8 cellular contexts compared by ENCODE assay signal in genomic region chr19:48110350-48110966, GRCh38. TPM values are rescaled to one million over a fixed set of nuclear protein-coding genes. Genes with fewer than 3 reads are reported as not detected.
A peak's percentile ranks its signal among the peaks of the same experiment; 100 is the strongest.
DNase-seq lines count a peak whose midpoint lies in the region; ATAC-seq, FAIRE-seq and TF ChIP-seq lines count a peak whose summit lies in the region.

Gene PLA2G4C, minus strand, starts transcription at chr19:48110817. Its CDS starts 4,288 bp downstream, at chr19:48106529.

- TF ChIP-seq POLR2A in H54 (IDR thresholded peaks at IDR 0.05; ENCODE audit: low read depth, low read length), result 0 out of 2 replicates have a peak, but pooled peaks have one; percentile 14

- DNase-seq in COR-L47 (lab: John Stamatoyannopoulos, UW) (peak; percentile 88), H54 (ENCODE audit: insufficient read length, low spot score) (peak; percentile 85), NCI-H1436 treated with DMSO at 0.1 percent for 48 hours (lab: John Stamatoyannopoulos, UW) (peak; percentile 71), amygdala (lab: John Stamatoyannopoulos, UW) (peak; percentile 47 to 95 (median 88)), left cardiac atrium (peak; percentile 96), posterior cingulate gyrus (peak; percentile 83 to 98 (median 89)), type B pancreatic cell (ENCODE audit: extremely low spot score, unreplicated experiment) (peak; percentile 83)

- H3K4me1 Mint-ChIP-seq in T-helper 1 cell treated with Interleukin-12 subunit alpha and Interleukin-12 subunit beta and Interleukin-4 antibody, amounts not matched to agents 30 μg/mL and 1 μg/mL, for 36 hours (ENCODE audit: low read depth), result peaks cover 18% of the 10 kb centered on the region
- H3K4me1 Mint-ChIP-seq in type B pancreatic cell (ENCODE audit: unreplicated experiment), result peaks cover 4% of the 10 kb centered on the region

- peak; percentile 94 for ATAC-seq in left cardiac atrium

- no peak for FAIRE-seq in H54 (lab: Jason Lieb, UNC)

- H3K4me3 Mint-ChIP-seq in T-helper 1 cell treated with Interleukin-12 subunit alpha and Interleukin-12 subunit beta and Interleukin-4 antibody, amounts not matched to agents 30 μg/mL and 1 μg/mL, for 36 hours, result peak within 1 kb of the TSS; percentile 82
- peak within 1 kb of the TSS; percentile 76 for H3K4me3 Mint-ChIP-seq in type B pancreatic cell

- no peaks in the 10 kb centered on the region for H3K9me3 Mint-ChIP-seq in T-helper 1 cell treated with Interleukin-12 subunit alpha and Interleukin-12 subunit beta and Interleukin-4 antibody, amounts not matched to agents 30 μg/mL and 1 μg/mL, for 36 hours
- no peaks in the 10 kb centered on the region for H3K9me3 Mint-ChIP-seq in type B pancreatic cell

- no peak for TF ChIP-seq CTCF in type B pancreatic cell (conservative IDR thresholded peaks at IDR 0.05)

- intact Hi-C loops in left cardiac atrium (cut with DNase I) (no loop called here), posterior cingulate gyrus (cut with DNase I) (no loop called here)

- H3K27me3 Mint-ChIP-seq in T-helper 1 cell treated with Interleukin-12 subunit alpha and Interleukin-12 subunit beta and Interleukin-4 antibody, amounts not matched to agents 30 μg/mL and 1 μg/mL, for 36 hours (ENCODE audit: low read depth), result no peaks in the 10 kb centered on the region
- no peaks in the 10 kb centered on the region for H3K27me3 Mint-ChIP-seq in type B pancreatic cell

- H3K36me3 Mint-ChIP-seq in T-helper 1 cell treated with Interleukin-12 subunit alpha and Interleukin-12 subunit beta and Interleukin-4 antibody, amounts not matched to agents 30 μg/mL and 1 μg/mL, for 36 hours (ENCODE audit: low read depth), result peaks cover 3% of the 10 kb centered on the region
- no peaks in the 10 kb centered on the region for H3K36me3 Mint-ChIP-seq in type B pancreatic cell

- peak within 1 kb of the TSS; percentile 91 for H3K27ac Mint-ChIP-seq in T-helper 1 cell treated with Interleukin-12 subunit alpha and Interleukin-12 subunit beta and Interleukin-4 antibody, amounts not matched to agents 30 μg/mL and 1 μg/mL, for 36 hours
- peak within 1 kb of the TSS; percentile 76 for H3K27ac Mint-ChIP-seq in type B pancreatic cell

RNA-seq across cellular contexts. Expression of gene PLA2G4C, which starts in this region (rescaled TPM):
- total RNA-seq in left cardiac atrium (10 to 100 TPM; 20.3 to 23.9 TPM), type B pancreatic cell (ENCODE audit: low replicate concordance) (1.1 and 3.2 TPM in 2 replicates)

Comparison
In these comparisons a context has a peak if more than half of its experiments do, and no peak if none do; other contexts are left out.
1. Peak in every context shown above with its lines: DNase-seq and ATAC-seq.